ENCODE assay signal across 8 cellular contexts in genomic region chr2:42974697-42975357, GRCh38.
A peak's percentile ranks its signal among the peaks of the same experiment; 100 is the strongest.
DNase-seq lines count a peak whose midpoint lies in the region; ATAC-seq lines count a peak whose summit lies in the region.

No MANE protein-coding gene starts in this region.

- ATAC-seq in HG02870 (IDR thresholded peaks at IDR 0.05; ENCODE audit: unreplicated experiment) = no peak
- no peak for ATAC-seq in HG02884 (IDR thresholded peaks at IDR 0.05; ENCODE audit: unreplicated experiment)

- H3K27me3 ChIP-seq in layer of hippocampus (ENCODE audit: control insufficient read depth, insufficient read depth, low read length) = no peaks in the 10 kb centered on the region

- DNase-seq in DMS79 (lab: John Stamatoyannopoulos, UW) (peak; percentile 14), Kasumi-1 (lab: John Stamatoyannopoulos, UW) (peak; percentile 35 to 58), cerebellum (ENCODE audit: low spot score) (peak; percentile 38)
- DNase-seq in activated CD4-positive, alpha-beta T cell treated with anti-CD3 and anti-CD28 coated beads for 1 hour = peak; percentile 41
- DNase-seq in stimulated activated CD4-positive, alpha-beta T cell treated with anti-CD3 and anti-CD28 coated beads, Interleukin-1b, Interleukin-23, amount 100 ng/mL, for 24 hours (ENCODE audit: low read depth in 4 of 4, low spot score in 1 of 4) = peak; percentile 9 to 32 (median 24)

- peak overlapping the region; percentile 66 for H3K27ac ChIP-seq in layer of hippocampus (ENCODE audit: low read depth, low read length)
